ENCODE assay signal across 2 cellular contexts in genomic region chr11:111205622-111206385, GRCh38.
TF ChIP-seq lines count a peak whose summit lies in the region.

No MANE protein-coding gene starts in this region.

TF ChIP-seq in SK-N-SH, 30 proteins besides CTCF, POLR2A, EP300 and RAD21:
- TF ChIP-seq REST (IDR thresholded peaks at IDR 0.05; ENCODE audit: low read depth, low read length) = no peak
- TF ChIP-seq USF2 (IDR thresholded peaks at IDR 0.05; ENCODE audit: borderline replicate concordance, low read depth, low read length) = no peak
- no peak for TF ChIP-seq TEAD4 (IDR thresholded peaks at IDR 0.05; ENCODE audit: borderline replicate concordance, insufficient read depth)
- TF ChIP-seq SMC3 (IDR thresholded peaks at IDR 0.05; ENCODE audit: low read depth, low read length) = no peak

TF ChIP-seq in SK-N-SH treated with all-trans-retinoic acid at 6 μM for 48 hours, 23 proteins besides CTCF, POLR2A, EP300 and RAD21 (continued from another document):
- TF ChIP-seq, protein P1, sequence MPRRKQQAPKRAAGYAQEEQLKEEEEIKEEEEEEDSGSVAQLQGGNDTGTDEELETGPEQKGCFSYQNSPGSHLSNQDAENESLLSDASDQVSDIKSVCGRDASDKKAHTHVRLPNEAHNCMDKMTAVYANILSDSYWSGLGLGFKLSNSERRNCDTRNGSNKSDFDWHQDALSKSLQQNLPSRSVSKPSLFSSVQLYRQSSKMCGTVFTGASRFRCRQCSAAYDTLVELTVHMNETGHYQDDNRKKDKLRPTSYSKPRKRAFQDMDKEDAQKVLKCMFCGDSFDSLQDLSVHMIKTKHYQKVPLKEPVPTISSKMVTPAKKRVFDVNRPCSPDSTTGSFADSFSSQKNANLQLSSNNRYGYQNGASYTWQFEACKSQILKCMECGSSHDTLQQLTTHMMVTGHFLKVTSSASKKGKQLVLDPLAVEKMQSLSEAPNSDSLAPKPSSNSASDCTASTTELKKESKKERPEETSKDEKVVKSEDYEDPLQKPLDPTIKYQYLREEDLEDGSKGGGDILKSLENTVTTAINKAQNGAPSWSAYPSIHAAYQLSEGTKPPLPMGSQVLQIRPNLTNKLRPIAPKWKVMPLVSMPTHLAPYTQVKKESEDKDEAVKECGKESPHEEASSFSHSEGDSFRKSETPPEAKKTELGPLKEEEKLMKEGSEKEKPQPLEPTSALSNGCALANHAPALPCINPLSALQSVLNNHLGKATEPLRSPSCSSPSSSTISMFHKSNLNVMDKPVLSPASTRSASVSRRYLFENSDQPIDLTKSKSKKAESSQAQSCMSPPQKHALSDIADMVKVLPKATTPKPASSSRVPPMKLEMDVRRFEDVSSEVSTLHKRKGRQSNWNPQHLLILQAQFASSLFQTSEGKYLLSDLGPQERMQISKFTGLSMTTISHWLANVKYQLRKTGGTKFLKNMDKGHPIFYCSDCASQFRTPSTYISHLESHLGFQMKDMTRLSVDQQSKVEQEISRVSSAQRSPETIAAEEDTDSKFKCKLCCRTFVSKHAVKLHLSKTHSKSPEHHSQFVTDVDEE (CRISPR knock-in tag; IDR thresholded peaks at IDR 0.05) = no peak
- TF ChIP-seq TOX (CRISPR knock-in tag; IDR thresholded peaks at IDR 0.05; ENCODE audit: borderline replicate concordance) = no peak
- TF ChIP-seq ISL1 (CRISPR knock-in tag; IDR thresholded peaks at IDR 0.05) = no peak
- TF ChIP-seq ZNF565 (CRISPR knock-in tag; conservative IDR thresholded peaks at IDR 0.05; ENCODE audit: low read depth) = no peak
- no peak for TF ChIP-seq ZNF8 (CRISPR knock-in tag; IDR thresholded peaks at IDR 0.05)
TF ChIP-seq in SK-N-SH treated with all-trans-retinoic acid at 6 μM for 48 hours: peak in this region for 0.
